ENCODE assay signal across 8 cellular contexts in genomic region chr9:136807281-136808074, GRCh38. TPM values are rescaled to one million over a fixed set of nuclear protein-coding genes. Genes with fewer than 3 reads are reported as not detected.
A peak's percentile ranks its signal among the peaks of the same experiment; 100 is the strongest.
DNase-seq lines count a peak whose midpoint lies in the region; ATAC-seq and TF ChIP-seq lines count a peak whose summit lies in the region.

TSS of gene RABL6 (plus strand) at chr9:136807948. CDS start at chr9:136808197, 249 bp downstream.

- ATAC-seq in GM18498 (IDR thresholded peaks at IDR 0.05; ENCODE audit: unreplicated experiment) = peak; percentile 80
- peak; percentile 72 for ATAC-seq in HG02970 (IDR thresholded peaks at IDR 0.05; ENCODE audit: low FRiP score, unreplicated experiment)
- peak; percentile 85 for ATAC-seq in left lobe of liver

- DNase-seq in NCI-H2227 (lab: John Stamatoyannopoulos, UW; ENCODE audit: unreplicated experiment) = peak; percentile 79
- DNase-seq in activated CD4-positive, alpha-beta T cell treated with anti-CD3 and anti-CD28 coated beads for 48 hours = peak; percentile 83
- DNase-seq in dedifferentiated amniotic fluid mesenchymal stem cell (ENCODE audit: extremely low spot score) = peak; percentile 39
- DNase-seq in left lobe of liver (ENCODE audit: low spot score) = peak; percentile 85
- DNase-seq in stimulated activated CD4-positive, alpha-beta T cell treated with anti-CD3 and anti-CD28 coated beads, Interleukin-2, amount 100 ng/mL, for 4 hours (ENCODE audit: low read depth) = peak; percentile 75

- H3K27ac ChIP-seq in 22Rv1 = peak within 1 kb of the TSS; percentile 91

- TF ChIP-seq CTCF in 22Rv1 (IDR thresholded peaks at IDR 0.05) = no peak

RNA-seq across cellular contexts. Expression of gene RABL6, which starts in this region (rescaled TPM):
- 18.4 TPM for total RNA-seq in left lobe of liver

Comparison
In these comparisons a context has a peak if more than half of its experiments do, and no peak if none do; other contexts are left out.
1. Peak in every context shown above with its lines: DNase-seq, ATAC-seq and H3K27ac ChIP-seq.